ENCODE assay signal across 9 cellular contexts in the genomic region with DNA sequence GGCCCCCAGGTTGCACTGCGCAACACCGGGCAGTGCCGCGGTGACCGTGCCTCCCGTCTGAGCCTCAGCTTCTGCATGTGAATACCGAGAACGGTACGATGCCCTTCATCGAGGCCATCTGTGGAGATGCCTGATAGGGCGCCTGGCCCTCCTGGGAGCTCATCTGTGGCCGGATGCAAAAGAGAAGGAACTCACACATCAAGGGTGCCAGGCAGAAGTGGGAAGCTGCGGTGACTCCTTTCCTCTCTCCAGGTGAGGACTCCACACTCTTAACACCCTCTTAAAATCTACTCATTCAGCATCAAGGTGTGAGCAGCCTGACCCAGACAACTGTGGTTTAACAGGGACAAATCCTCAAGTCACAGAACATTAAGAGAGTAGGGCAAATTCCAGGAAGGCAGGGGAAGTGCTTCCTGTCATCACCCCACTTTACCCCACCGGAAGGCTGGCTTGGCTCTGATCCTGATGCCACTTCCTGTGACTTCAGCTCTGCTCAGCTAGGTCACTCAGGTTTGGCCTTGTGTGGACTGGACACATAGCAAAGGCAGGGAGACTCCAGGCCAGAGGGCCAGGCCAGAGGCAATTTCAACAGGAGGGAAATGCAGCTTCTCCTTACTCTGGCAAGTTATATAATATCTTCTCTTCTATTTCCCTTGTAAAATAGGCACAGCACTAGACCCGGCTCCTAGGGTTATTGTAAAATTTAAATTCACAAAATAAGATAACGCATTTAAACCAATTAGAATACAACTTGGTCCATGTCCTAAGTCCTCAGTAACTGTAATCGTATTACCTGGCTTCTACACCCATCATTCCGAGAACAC.
A peak's percentile ranks its signal among the peaks of the same experiment; 100 is the strongest.
DNase-seq lines count a peak whose midpoint lies in the region; ATAC-seq and TF ChIP-seq lines count a peak whose summit lies in the region.
"Had no signal": no experiment of that assay in that cellular context is flagged by ENCODE, and none has a peak within 500 bp of the region (broad histone marks: within the 10 kb centered on the region; RNA-seq: fewer than 3 reads in every experiment).

No MANE protein-coding gene starts in this region.

- H3K4me3 ChIP-seq in spleen, result peak overlapping the region in 2 of 8 donors; percentile 3 to 42
- H3K4me3 ChIP-seq: A549 had no signal

- peaks cover 27 to 74% (median 50%) of the 10 kb centered on the region in 6 donors for H3K4me1 ChIP-seq in spleen
- H3K4me1 ChIP-seq: A549 had no signal

- no peaks in the 10 kb centered on the region for H3K9me3 ChIP-seq in spleen
- H3K9me3 ChIP-seq: A549 had no signal

- H3K36me3 ChIP-seq in spleen, result no peaks in the 10 kb centered on the region

- no peak for TF ChIP-seq CTCF in spleen (IDR thresholded peaks at IDR 0.05 in 8 of 11, conservative IDR thresholded peaks at IDR 0.05 in 3 of 11)

- WGBS in spleen, 5 donors, result 31 to 49% (median 35%) methylated on average over 11 to 18 of the region's 18 CpGs

- H3K27ac ChIP-seq in spleen, result peak overlapping the region; percentile 11 to 87 (median 72)
- H3K27ac ChIP-seq: A549 had no signal

- peaks cover 12% of the 10 kb centered on the region for H3K36me3 Mint-ChIP-seq in effector memory CD8-positive, alpha-beta T cell (ENCODE audit: insufficient read depth)

- no peaks in the 10 kb centered on the region for H3K9me3 Mint-ChIP-seq in effector memory CD8-positive, alpha-beta T cell

- DNase-seq in activated CD4-positive, CD25-positive, alpha-beta regulatory T cell treated with anti-CD3 and anti-CD28 coated beads, Interleukin-2, amount 50 U/mL, for 72 hours, result no peak
- DNase-seq in SKM-1 treated with dmso at 0.1 percent for 144 hours (lab: John Stamatoyannopoulos, UW; ENCODE audit: unreplicated experiment), result peak; percentile 70
- no peak for DNase-seq in effector memory CD8-positive, alpha-beta T cell
- peak; percentile 87 for DNase-seq in spleen
- DNase-seq in NCI-H2107 treated with DMSO at 0.1 percent for 48 hours (lab: John Stamatoyannopoulos, UW; ENCODE audit: unreplicated experiment), result no peak
- DNase-seq in NCI-H345 (lab: John Stamatoyannopoulos, UW), result no peak

- peaks cover 36% of the 10 kb centered on the region in 2 donors for H3K4me1 Mint-ChIP-seq in effector memory CD8-positive, alpha-beta T cell (ENCODE audit: low read depth in 2 of 2)

- peak overlapping the region; percentile 84 to 88 for H3K27ac Mint-ChIP-seq in effector memory CD8-positive, alpha-beta T cell

- H3K4me3 Mint-ChIP-seq in effector memory CD8-positive, alpha-beta T cell, result peak overlapping the region; percentile 21 to 69

- TF ChIP-seq POLR2A in spleen (IDR thresholded peaks at IDR 0.05), result no peak

- no peaks in the 10 kb centered on the region for H3K27me3 Mint-ChIP-seq in effector memory CD8-positive, alpha-beta T cell

- intact Hi-C loops in spleen (cut with DNase I; ENCODE audit: low total_unique reads), result loop anchor here (10.0 kb wide), 1 partner anchor 445 kb away; no protein-coding TSS in a partner anchor

- no peaks in the 10 kb centered on the region for H3K27me3 ChIP-seq in spleen (replicated peaks in 1 of 7)

- ATAC-seq in activated CD4-positive, CD25-positive, alpha-beta regulatory T cell treated with anti-CD3 and anti-CD28 coated beads, Interleukin-2, amount 50 U/mL, for 24 hours, result peak; percentile 36 to 46
- peak; percentile 65 for ATAC-seq in effector memory CD8-positive, alpha-beta T cell (replicated peaks)
- no peak for ATAC-seq in HG02884 (IDR thresholded peaks at IDR 0.05; ENCODE audit: unreplicated experiment)
- ATAC-seq: A549 had no signal

Comparison
In these comparisons a context has a peak if more than half of its experiments do, and no peak if none do; other contexts are left out.
1. DNase-seq: peak in SKM-1 treated with dmso at 0.1 percent for 144 hours (single experiment) and spleen (single experiment); none in activated CD4-positive, CD25-positive, alpha-beta regulatory T cell treated with anti-CD3 and anti-CD28 coated beads, Interleukin-2, amount 50 U/mL, for 72 hours (single experiment), effector memory CD8-positive, alpha-beta T cell (0 of 3), NCI-H2107 treated with DMSO at 0.1 percent for 48 hours (single experiment) and NCI-H345 (single experiment).